Comparison of ENCODE assay signal across 8 cellular contexts in the genomic region with DNA sequence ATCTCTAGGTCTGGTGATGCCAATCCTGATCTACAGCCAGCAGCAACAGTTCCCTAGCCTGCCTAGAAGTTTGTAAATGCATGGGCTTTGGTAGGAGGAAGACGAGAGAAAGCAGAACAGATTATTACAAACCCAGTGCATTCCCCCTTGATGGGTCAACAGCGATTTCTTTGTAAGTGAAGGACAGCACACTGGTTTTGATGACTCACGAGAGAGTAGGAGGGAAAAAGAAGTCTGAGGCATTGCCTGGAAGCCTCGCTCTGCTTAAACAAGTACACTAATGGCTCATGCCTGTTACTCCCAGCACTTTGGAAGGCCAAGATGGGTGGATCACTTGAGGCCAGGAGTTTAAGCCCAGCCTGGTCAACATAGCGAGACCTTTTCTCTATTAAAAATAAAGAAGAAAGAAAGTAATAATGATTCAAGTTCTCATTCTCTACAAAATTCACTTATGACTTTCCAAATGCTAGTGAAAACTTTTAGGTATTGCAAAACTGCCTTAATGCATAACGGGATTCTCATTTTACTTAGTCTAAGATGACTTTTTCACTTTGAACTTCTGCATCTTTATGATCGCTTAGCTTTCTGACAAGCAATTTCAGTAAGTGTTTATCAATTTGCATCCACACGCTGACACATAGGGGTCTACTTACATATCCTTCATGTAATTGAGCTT. TPM values are rescaled to one million over a fixed set of nuclear protein-coding genes. Genes with fewer than 3 reads are reported as not detected.
DNase-seq lines count a peak whose midpoint lies in the region; ATAC-seq, FAIRE-seq and TF ChIP-seq lines count a peak whose summit lies in the region.

No MANE protein-coding gene starts in this region.

- H3K4me3 ChIP-seq in AG04449 (ENCODE audit: low read depth, low read length) (no peak overlapping the region), Loucy (ENCODE audit: low read length, poor library complexity, severe bottlenecking) (no peak overlapping the region), bronchial epithelial cell (ENCODE audit: low read depth, low read length) (no peak overlapping the region), mesendoderm (ENCODE audit: low read length) (no peak overlapping the region)

- no CpG with 5 or more reads among the region's 8 CpGs for WGBS in mesendoderm (ENCODE audit: extremely low coverage, insufficient coverage, low lambda C conversion rate)

- H2BK5ac ChIP-seq in mesendoderm (ENCODE audit: low read length): no peak overlapping the region

- no peaks in the 10 kb centered on the region for H3K27me3 ChIP-seq in Loucy (ENCODE audit: insufficient read depth, low read length, poor library complexity, severe bottlenecking)
- no peaks in the 10 kb centered on the region for H3K27me3 ChIP-seq in bronchial epithelial cell (ENCODE audit: control insufficient read depth, insufficient read depth, low read length)
- no peaks in the 10 kb centered on the region for H3K27me3 ChIP-seq in mesendoderm (ENCODE audit: insufficient read depth, low read length, poor library complexity)

- peak overlapping the region; percentile 6 for H3K4ac ChIP-seq in mesendoderm (ENCODE audit: low read depth, low read length)

- H3K4me1 ChIP-seq in Loucy (ENCODE audit: insufficient read depth, low read length, poor library complexity, severe bottlenecking) (peaks cover 33% of the 10 kb centered on the region), mesendoderm (ENCODE audit: control insufficient read depth, low read depth, low read length) (no peaks in the 10 kb centered on the region)

- H3K23ac ChIP-seq in mesendoderm (ENCODE audit: low read length): no peak overlapping the region

- no peak for TF ChIP-seq CTCF in AG04449 (IDR thresholded peaks at IDR 0.05; ENCODE audit: insufficient read depth, low read length, missing control alignments)
- no peak for TF ChIP-seq CTCF in Loucy (conservative IDR thresholded peaks at IDR 0.05; ENCODE audit: low read length)
- no peak for TF ChIP-seq CTCF in bronchial epithelial cell (IDR thresholded peaks at IDR 0.05; ENCODE audit: insufficient read depth, low read length, severe bottlenecking)

- no peaks in the 10 kb centered on the region for H3F3A ChIP-seq in Loucy (ENCODE audit: low read depth)

- no peak overlapping the region for H3K18ac ChIP-seq in mesendoderm (ENCODE audit: low read length)

- H4K20me1 ChIP-seq in Loucy (ENCODE audit: insufficient read depth, low read length, poor library complexity, severe bottlenecking): no peaks in the 10 kb centered on the region

- no peak overlapping the region for H3K9ac ChIP-seq in Loucy (ENCODE audit: low read depth, low read length, poor library complexity, severe bottlenecking)
- no peak overlapping the region for H3K9ac ChIP-seq in mesendoderm (ENCODE audit: low read length)

- H2AK5ac ChIP-seq in mesendoderm (ENCODE audit: low read length): no peak overlapping the region

- peak; percentile 72 for FAIRE-seq in bronchial epithelial cell (lab: Jason Lieb, UNC)

- H3K9me2 ChIP-seq in Loucy (replicated peaks; ENCODE audit: low read depth, low read length): no peaks in the 10 kb centered on the region

- no peaks in the 10 kb centered on the region for H3K9me3 ChIP-seq in Loucy (ENCODE audit: insufficient read depth, low read depth, low read length)

- no peak for ATAC-seq in GM21576 (IDR thresholded peaks at IDR 0.05; ENCODE audit: unreplicated experiment)
- no peak for ATAC-seq in HG02970 (IDR thresholded peaks at IDR 0.05; ENCODE audit: low FRiP score, unreplicated experiment)

- no peak overlapping the region for H2BK120ac ChIP-seq in mesendoderm (ENCODE audit: low read depth, low read length)

- no peaks in the 10 kb centered on the region for H3K79me1 ChIP-seq in mesendoderm (ENCODE audit: low read length)

- H4K5ac ChIP-seq in mesendoderm (ENCODE audit: low read length): no peak overlapping the region

- H3K36me3 ChIP-seq in Loucy (ENCODE audit: insufficient read depth, low read length) (no peaks in the 10 kb centered on the region), bronchial epithelial cell (ENCODE audit: control insufficient read depth, insufficient read depth, low read length) (no peaks in the 10 kb centered on the region), mesendoderm (ENCODE audit: control insufficient read depth, insufficient read depth, low read length) (no peaks in the 10 kb centered on the region)

- CTCF ChIA-PET in AG04449 (lab: Yijun Ruan, JAX): interaction anchor here (0.9 to 1.3 kb wide), 4 partner anchors 11 to 438 kb away, joined by 3 to 6 read pairs (median 3); no protein-coding TSS in a partner anchor

- DNase-seq in AG04449 (ENCODE audit: low read depth, low spot score) (peak; percentile 83), bronchial epithelial cell (ENCODE audit: low read depth) (peak; percentile 98), mesendoderm (peak; percentile 69), OCI-M2 (lab: John Stamatoyannopoulos, UW; ENCODE audit: unreplicated experiment) (no peak), G401 (ENCODE audit: low spot score) (no peak)

- POLR2A ChIA-PET in AG04449 (lab: Yijun Ruan, JAX): no interaction called here

- no peaks in the 10 kb centered on the region for H3K79me2 ChIP-seq in Loucy (ENCODE audit: insufficient read depth, low read length)
- H3K79me2 ChIP-seq in mesendoderm (ENCODE audit: control insufficient read depth, insufficient read depth, low read length): no peaks in the 10 kb centered on the region

- no peak overlapping the region for H3K27ac ChIP-seq in mesendoderm (ENCODE audit: low read depth, low read length)

- peak overlapping the region; percentile 28 for H3K56ac ChIP-seq in mesendoderm (ENCODE audit: low read length)

- no peak overlapping the region for H3K4me2 ChIP-seq in Loucy (ENCODE audit: low read depth, low read length, poor library complexity, severe bottlenecking)
- no peak overlapping the region for H3K4me2 ChIP-seq in mesendoderm (ENCODE audit: low read length)

- in situ Hi-C loops in G401 (cut with HindIII; ENCODE audit: low sequenced_read_pairs): no loop called here

- no peak overlapping the region for H4K8ac ChIP-seq in mesendoderm (ENCODE audit: low read depth, low read length)

- peak overlapping the region; percentile 47 for H2AFZ ChIP-seq in Loucy (ENCODE audit: low read length)

- H2BK15ac ChIP-seq in mesendoderm (replicated peaks; ENCODE audit: low read depth): no peak overlapping the region

RNA-seq across cellular contexts. Expression of gene USPL1, which starts 47.7 kb away (rescaled TPM):
- total RNA-seq in bronchial epithelial cell: 6.8 and 20.0 TPM in 2 replicates
- polyA plus RNA-seq in mesendoderm (2013, experiment 1 of 2): 9.5 TPM
- polyA plus RNA-seq in mesendoderm (2013, experiment 2 of 2): 9.7 TPM
- total RNA-seq in G401 (2014; rRNA removed; shearing (Covaris generic)): 17.5 and 29.2 TPM in 2 replicates

Comparison
In these comparisons a context has a peak if more than half of its experiments do, and no peak if none do; other contexts are left out.
1. DNase-seq: peak in AG04449 (single experiment), bronchial epithelial cell (single experiment) and mesendoderm (single experiment); none in OCI-M2 (single experiment) and G401 (single experiment).